Comparison of ENCODE assay signal across 31 cellular contexts in genomic region chrX:100445593-100445992, GRCh38. TPM values are rescaled to one million over a fixed set of nuclear protein-coding genes. Genes with fewer than 3 reads are reported as not detected.
"Had no signal": no experiment of that assay in that cellular context is flagged by ENCODE, and none has a peak within 500 bp of the region (broad histone marks: within the 10 kb centered on the region; RNA-seq: fewer than 3 reads in every experiment).

No MANE protein-coding gene starts in this region.

- H3K4me3 ChIP-seq: adrenal gland, body of pancreas, coronary artery, dorsolateral prefrontal cortex, esophagus squamous epithelium, gastrocnemius medialis, heart left ventricle had no signal

- H3K36me3 ChIP-seq: adrenal gland, esophagus squamous epithelium, gastrocnemius medialis, heart left ventricle, WERI-Rb-1 had no signal

- H3K4me1 ChIP-seq: adrenal gland, body of pancreas, gastrocnemius medialis had no signal

- DNase-seq: activated B cell treated with CpG ODN at 0.5 μM for 24 hours; activated CD4-positive, alpha-beta T cell treated with anti-CD3 and anti-CD28 coated beads for 48 hours; activated CD4-positive, alpha-beta T cell treated with anti-CD3 and anti-CD28 coated beads, Interleukin-2, amount 50 U/mL, for 1 hour; activated CD4-positive, alpha-beta T cell treated with anti-CD3 and anti-CD28 coated beads, Interleukin-2, amount 50 U/mL, for 48 hours; activated CD8-positive, alpha-beta memory T cell treated with anti-CD3 and anti-CD28 coated beads for 24 hours; activated CD8-positive, alpha-beta T cell treated with anti-CD3 and anti-CD28 coated beads for 36 hours; activated effector memory CD4-positive, alpha-beta T cell treated with Interleukin-2 at 50 U/mL for 16 hours; activated gamma-delta T cell treated with Interleukin-2 at 50 U/mL for 16 hours; activated naive CD4-positive, alpha-beta T cell treated with anti-CD3 and anti-CD28 coated beads, Interleukin-2, amount 50 U/mL, for 16 hours; activated naive CD4-positive, alpha-beta T cell treated with Interleukin-2 at 50 U/mL for 16 hours; activated naive CD8-positive, alpha-beta T cell treated with anti-CD3 and anti-CD28 coated beads, Interleukin-2, amount 50 U/mL, for 24 hours; activated T-cell treated with anti-CD3 and anti-CD28 coated beads, Interleukin-2, amount 50 U/mL, for 4 hours; adrenal gland; amygdala; aorta; body of pancreas; dorsolateral prefrontal cortex; effector memory CD4-positive, alpha-beta T cell; endodermal cell; erythroblast; esophagus squamous epithelium; gastrocnemius medialis; glutamatergic neuron; heart left ventricle; T-helper 1 cell; T-helper 17 cell; T1000; WERI-Rb-1 had no signal

- H3K27me3 ChIP-seq: body of pancreas, esophagus squamous epithelium had no signal

- H3K9me3 ChIP-seq: adrenal gland, body of pancreas, esophagus squamous epithelium, gastrocnemius medialis, heart left ventricle had no signal

- H3K27ac ChIP-seq: adrenal gland, body of pancreas, coronary artery, dorsolateral prefrontal cortex, esophagus squamous epithelium, gastrocnemius medialis, heart left ventricle, WERI-Rb-1 had no signal

- ATAC-seq: activated CD4-positive, CD25-positive, alpha-beta regulatory T cell treated with anti-CD3 and anti-CD28 coated beads, Interleukin-2, amount 50 U/mL, for 24 hours; activated CD8-positive, alpha-beta T cell treated with anti-CD3 and anti-CD28 coated beads for 36 hours; activated naive CD8-positive, alpha-beta T cell treated with anti-CD3 and anti-CD28 coated beads, Interleukin-2, amount 50 U/mL, for 24 hours; activated T-cell treated with anti-CD3 and anti-CD28 coated beads, Interleukin-2, amount 50 U/mL, for 4 hours; activated T-helper 17 cell treated with anti-CD3 and anti-CD28 coated beads, Interleukin-2, amount 50 U/mL, for 72 hours; body of pancreas; gastrocnemius medialis; heart left ventricle; T-helper 17 cell had no signal

RNA-seq across cellular contexts. Expression of gene PCDH19, which starts 35.5 kb away (rescaled TPM):
- total RNA-seq: activated B cell treated with CpG ODN at 0.5 μM for 24 hours; activated CD8-positive, alpha-beta T cell treated with anti-CD3 and anti-CD28 coated beads for 36 hours; activated T-cell treated with anti-CD3 and anti-CD28 coated beads, Interleukin-2, amount 50 U/mL, for 4 hours; activated T-helper 17 cell treated with anti-CD3 and anti-CD28 coated beads, Interleukin-2, amount 50 U/mL, for 72 hours had no signal
